ENCODE assay signal across 8 cellular contexts in the genomic region with DNA sequence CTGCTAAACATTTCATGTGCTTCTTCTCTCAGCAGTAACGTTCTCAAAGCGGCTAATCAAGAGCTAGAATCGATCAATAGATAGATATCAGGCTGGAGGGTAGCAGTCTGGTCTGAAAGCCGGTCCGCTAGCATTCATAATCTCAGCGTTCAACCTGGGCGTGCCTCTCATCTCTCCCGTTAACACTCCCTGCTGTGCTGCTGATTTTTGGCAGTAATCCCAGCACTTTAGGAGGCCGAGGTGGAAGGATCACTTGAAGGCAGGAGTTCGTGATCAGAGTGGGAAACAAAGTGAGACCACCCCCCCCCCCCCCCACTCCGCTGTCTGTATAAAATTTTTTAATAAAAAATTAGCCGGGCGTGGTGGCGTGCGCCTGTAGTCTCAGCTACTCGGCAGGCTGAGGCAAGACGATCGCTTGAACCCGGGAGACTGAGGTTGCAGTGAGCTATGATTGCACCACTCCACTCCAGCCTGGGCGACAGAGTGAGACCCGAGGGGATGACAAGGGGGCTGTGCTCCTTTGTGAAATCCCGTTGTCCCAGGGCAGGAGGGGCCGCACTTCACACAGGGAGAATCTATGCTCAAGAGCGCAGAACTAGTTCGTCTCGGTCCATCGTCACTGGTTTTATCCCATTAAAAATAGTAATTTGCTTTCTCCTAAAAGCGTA. TPM values are rescaled to one million over a fixed set of nuclear protein-coding genes. Genes with fewer than 3 reads are reported as not detected.
A peak's percentile ranks its signal among the peaks of the same experiment; 100 is the strongest.
DNase-seq lines count a peak whose midpoint lies in the region; ATAC-seq and TF ChIP-seq lines count a peak whose summit lies in the region.

No MANE protein-coding gene starts in this region.

- DNase-seq in activated effector memory CD4-positive, alpha-beta T cell treated with Interleukin-2 at 50 U/mL for 16 hours = peak; percentile 19
- no peak for DNase-seq in activated effector memory CD4-positive, alpha-beta T cell treated with anti-CD3 and anti-CD28 coated beads, Interleukin-2, amount 50 U/mL, for 16 hours
- DNase-seq in HCT116 (ENCODE audit: low read depth, low spot score) = no peak
- peak; percentile 62 for DNase-seq in M059J (ENCODE audit: low read depth)
- peak; percentile 43 for DNase-seq in activated CD4-positive, CD25-positive, alpha-beta regulatory T cell treated with anti-CD3 and anti-CD28 coated beads, Interleukin-2, amount 50 U/mL, for 72 hours
- DNase-seq in fibroblast of pulmonary artery (ENCODE audit: low read depth) = no peak
- no peak for DNase-seq in osteocyte (ENCODE audit: extremely low spot score, unreplicated experiment)
- DNase-seq in stimulated activated naive CD4-positive, alpha-beta T cell treated with Interleukin-2 at 50 U/mL for 16 hours (lab: John Stamatoyannopoulos, UW) = no peak

- peak overlapping the region; percentile 76 for H2AFZ ChIP-seq in HCT116 (ENCODE audit: low read depth, low read length, poor library complexity, severe bottlenecking)

- H4K20me1 ChIP-seq in HCT116 (ENCODE audit: insufficient read depth) = 0 out of 2 replicates have a peak, but pooled peaks cover 4% of the 10 kb centered on the region

- RAD21 ChIA-PET in HCT116 (lab: Charles Lee; ENCODE audit: low non-redundant PET in 1 of 2, low total read pairs in 2 of 2, uncharacterized antibody in 2 of 2, unreplicated experiment in 2 of 2) = interaction anchor here in 1 of 2 experiments (1.1 to 1.3 kb wide), 2 partner anchors 120 to 185 kb away, joined by 3 to 4 read pairs; no protein-coding TSS in a partner anchor

- peak overlapping the region; percentile 85 for H3K4me3 Mint-ChIP-seq in osteocyte (ENCODE audit: unreplicated experiment)

- peaks cover 0 to 9% of the 10 kb centered on the region in 2 experiments; a peak in 2 of 4 replicates for H3K36me3 ChIP-seq in HCT116 (ENCODE audit: control insufficient read depth in 1 of 2, insufficient read depth in 2 of 2, low read length in 2 of 2)

- H3K27ac ChIP-seq in HCT116 (ENCODE audit: low read depth, low read length) = peak overlapping the region; percentile 65

- peak; percentile 54 for ATAC-seq in HCT116

- POLR2A ChIA-PET in HCT116 (lab: Charles Lee) = interaction anchor here (1.1 to 1.8 kb wide), 6 partner anchors 10 to 207 kb away, joined by 3 to 6 read pairs (median 4); a partner anchor contains a TSS

- H3K27me3 ChIP-seq in HCT116 (ENCODE audit: insufficient read depth, low read length) = no peaks in the 10 kb centered on the region

- no peak for TF ChIP-seq POLR2A in HCT116 (IDR thresholded peaks at IDR 0.05; ENCODE audit: borderline replicate concordance, extremely low read depth, insufficient read depth, insufficient read length)

- H3K27me3 Mint-ChIP-seq in osteocyte (ENCODE audit: unreplicated experiment) = no peaks in the 10 kb centered on the region

- TF ChIP-seq CTCF in HCT116 (IDR thresholded peaks at IDR 0.05 in 2 of 3, conservative IDR thresholded peaks at IDR 0.05 in 1 of 3; ENCODE audit: borderline replicate concordance in 1 of 3, insufficient read depth in 1 of 3, low read depth in 2 of 3, low read length in 2 of 3) = no peak
- no peak for TF ChIP-seq CTCF in fibroblast of pulmonary artery (IDR thresholded peaks at IDR 0.05; ENCODE audit: low read length, missing control alignments)
- no peak for TF ChIP-seq CTCF in osteocyte (IDR thresholded peaks at IDR 0.05)

- H3K4me1 Mint-ChIP-seq in osteocyte (ENCODE audit: unreplicated experiment) = peaks cover 32% of the 10 kb centered on the region

- no peaks in the 10 kb centered on the region for H3K9me3 Mint-ChIP-seq in osteocyte (ENCODE audit: unreplicated experiment)

- intact Hi-C loops in HCT116 (cut with micrococcal nuclease) = no loop called here

- CTCF ChIA-PET in HCT116 (lab: Charles Lee) = interaction anchor here (0.9 to 1.8 kb wide), 10 partner anchors 10 to 320 kb away, joined by 3 to 7 read pairs (median 3); a partner anchor contains a TSS

- H3K9ac ChIP-seq in HCT116 (ENCODE audit: low read length) = peak overlapping the region; percentile 73

- TF ChIP-seq RAD21 in HCT116 (IDR thresholded peaks at IDR 0.05; ENCODE audit: low read depth) = no peak

- H3K9me3 ChIP-seq in HCT116 (ENCODE audit: control insufficient read depth in 1 of 2, insufficient read depth in 1 of 2, low read depth in 1 of 2, low read length in 2 of 2) = no peaks in the 10 kb centered on the region

- peak overlapping the region; percentile 68 to 95 for H3K4me3 ChIP-seq in HCT116 (replicated peaks in 1 of 2; ENCODE audit: low read depth in 1 of 2, low read length in 2 of 2)
- peak overlapping the region; percentile 75 for H3K4me3 ChIP-seq in fibroblast of pulmonary artery (replicated peaks; ENCODE audit: low read depth, low read length)

- H3K27ac Mint-ChIP-seq in osteocyte (ENCODE audit: unreplicated experiment) = peak overlapping the region; percentile 91

- peak overlapping the region; percentile 96 for H3K4me2 ChIP-seq in HCT116 (ENCODE audit: low read length)

- H3K79me2 ChIP-seq in HCT116 (ENCODE audit: insufficient read depth, low read length) = peaks cover 44% of the 10 kb centered on the region

- H3K4me1 ChIP-seq in HCT116 (ENCODE audit: control insufficient read depth in 1 of 2, insufficient read depth in 2 of 2, low read length in 2 of 2) = peaks cover 8 to 20% of the 10 kb centered on the region in 2 experiments; a peak in 3 of 4 replicates

- H3K9me2 ChIP-seq in HCT116 (ENCODE audit: insufficient read depth) = no peaks in the 10 kb centered on the region

- TSS peak; percentile 96 for BruUV-seq in HCT116 (replicated peaks; lab: Mats Ljungman, UMichigan)

- H3K36me3 Mint-ChIP-seq in osteocyte (ENCODE audit: unreplicated experiment) = no peaks in the 10 kb centered on the region

TF ChIP-seq in HCT116, 20 proteins besides CTCF, POLR2A, EP300 and RAD21:
- no peak for TF ChIP-seq ELF1 (IDR thresholded peaks at IDR 0.05; ENCODE audit: borderline replicate concordance, low read depth)
- no peak for TF ChIP-seq SP1 (IDR thresholded peaks at IDR 0.05; ENCODE audit: low read depth)
- TF ChIP-seq, protein P1, sequence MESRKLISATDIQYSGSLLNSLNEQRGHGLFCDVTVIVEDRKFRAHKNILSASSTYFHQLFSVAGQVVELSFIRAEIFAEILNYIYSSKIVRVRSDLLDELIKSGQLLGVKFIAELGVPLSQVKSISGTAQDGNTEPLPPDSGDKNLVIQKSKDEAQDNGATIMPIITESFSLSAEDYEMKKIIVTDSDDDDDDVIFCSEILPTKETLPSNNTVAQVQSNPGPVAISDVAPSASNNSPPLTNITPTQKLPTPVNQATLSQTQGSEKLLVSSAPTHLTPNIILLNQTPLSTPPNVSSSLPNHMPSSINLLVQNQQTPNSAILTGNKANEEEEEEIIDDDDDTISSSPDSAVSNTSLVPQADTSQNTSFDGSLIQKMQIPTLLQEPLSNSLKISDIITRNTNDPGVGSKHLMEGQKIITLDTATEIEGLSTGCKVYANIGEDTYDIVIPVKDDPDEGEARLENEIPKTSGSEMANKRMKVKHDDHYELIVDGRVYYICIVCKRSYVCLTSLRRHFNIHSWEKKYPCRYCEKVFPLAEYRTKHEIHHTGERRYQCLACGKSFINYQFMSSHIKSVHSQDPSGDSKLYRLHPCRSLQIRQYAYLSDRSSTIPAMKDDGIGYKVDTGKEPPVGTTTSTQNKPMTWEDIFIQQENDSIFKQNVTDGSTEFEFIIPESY (IDR thresholded peaks at IDR 0.05; ENCODE audit: extremely low read depth, insufficient replicate concordance, low read length) = no peak
- no peak for TF ChIP-seq TCF7L2 (IDR thresholded peaks at IDR 0.05; ENCODE audit: borderline replicate concordance, extremely low read depth, insufficient read depth, insufficient read length)
- TF ChIP-seq CBX3 (IDR thresholded peaks at IDR 0.05; ENCODE audit: low read depth) = no peak
- TF ChIP-seq, protein P2, sequence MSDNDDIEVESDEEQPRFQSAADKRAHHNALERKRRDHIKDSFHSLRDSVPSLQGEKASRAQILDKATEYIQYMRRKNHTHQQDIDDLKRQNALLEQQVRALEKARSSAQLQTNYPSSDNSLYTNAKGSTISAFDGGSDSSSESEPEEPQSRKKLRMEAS (IDR thresholded peaks at IDR 0.05) = no peak
- no peak for TF ChIP-seq SRF (IDR thresholded peaks at IDR 0.05; ENCODE audit: low read depth)
- TF ChIP-seq, protein P3, sequence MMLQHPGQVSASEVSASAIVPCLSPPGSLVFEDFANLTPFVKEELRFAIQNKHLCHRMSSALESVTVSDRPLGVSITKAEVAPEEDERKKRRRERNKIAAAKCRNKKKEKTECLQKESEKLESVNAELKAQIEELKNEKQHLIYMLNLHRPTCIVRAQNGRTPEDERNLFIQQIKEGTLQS (IDR thresholded peaks at IDR 0.05) = no peak
- no peak for TF ChIP-seq EGR1 (IDR thresholded peaks at IDR 0.05; ENCODE audit: low read depth)
- TF ChIP-seq FOSL1 (IDR thresholded peaks at IDR 0.05; ENCODE audit: low read depth) = no peak
- no peak for TF ChIP-seq JUND (IDR thresholded peaks at IDR 0.05)
- no peak for TF ChIP-seq YY1 (IDR thresholded peaks at IDR 0.05; ENCODE audit: extremely low read depth, insufficient replicate concordance, low read depth, low read length)

RNA-seq across cellular contexts. Expression of a gene that starts 0.6 kb away (rescaled TPM):
- total RNA-seq in HCT116 (2021; ENCODE audit: unreplicated experiment) (63.7 TPM), osteocyte (8.6 and 9.5 TPM in 2 replicates)
- polyA plus RNA-seq in HCT116 (2012) = 24.8 and 38.0 TPM in 2 replicates
- total RNA-seq in M059J (2014; rRNA removed; shearing (Covaris generic)) = 85.5 and 87.9 TPM in 2 replicates

RNA-seq across cellular contexts. Expression of a gene that starts 13.7 kb away (rescaled TPM):
- total RNA-seq in HCT116 (2021; ENCODE audit: unreplicated experiment) (250 TPM), osteocyte (470 and 517 TPM in 2 replicates)
- 119 and 134 TPM in 2 replicates for polyA plus RNA-seq in HCT116 (2012)
- total RNA-seq in M059J (2014; rRNA removed; shearing (Covaris generic)) = 80.3 and 128 TPM in 2 replicates

Comparison
In these comparisons a context has a peak if more than half of its experiments do, and no peak if none do; other contexts are left out.
1. DNase-seq: peak in activated effector memory CD4-positive, alpha-beta T cell treated with Interleukin-2 at 50 U/mL for 16 hours (single experiment), M059J (single experiment) and activated CD4-positive, CD25-positive, alpha-beta regulatory T cell treated with anti-CD3 and anti-CD28 coated beads, Interleukin-2, amount 50 U/mL, for 72 hours (single experiment); none in activated effector memory CD4-positive, alpha-beta T cell treated with anti-CD3 and anti-CD28 coated beads, Interleukin-2, amount 50 U/mL, for 16 hours (single experiment), HCT116 (single experiment), fibroblast of pulmonary artery (single experiment), osteocyte (single experiment) and stimulated activated naive CD4-positive, alpha-beta T cell treated with Interleukin-2 at 50 U/mL for 16 hours (single experiment).